In the genomic region with DNA sequence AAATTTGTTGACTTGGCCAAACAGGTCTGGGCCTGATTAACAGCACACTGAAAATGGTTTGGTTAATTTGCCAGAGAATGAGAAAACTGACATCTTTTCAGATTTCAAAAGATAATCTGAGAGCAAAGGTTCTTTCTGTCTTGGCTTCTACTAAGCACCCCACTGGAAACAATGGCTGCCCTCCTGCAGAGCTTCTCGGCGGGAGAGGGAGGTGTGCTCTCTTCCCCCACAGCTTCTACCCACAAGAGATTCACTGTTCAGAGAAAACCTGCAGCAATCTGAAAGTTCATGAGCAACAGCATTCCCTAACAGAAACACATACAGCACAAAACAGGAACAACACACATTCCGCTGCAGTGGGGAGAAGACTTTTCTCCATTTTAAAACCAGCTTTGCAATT, we compare ENCODE assay signal across 24 cellular contexts.
"Had no signal": no experiment of that assay in that cellular context is flagged by ENCODE, and none has a peak within 500 bp of the region (broad histone marks: within the 10 kb centered on the region; RNA-seq: fewer than 3 reads in every experiment).

No MANE protein-coding gene starts in this region.

- H3K4me3 ChIP-seq: left ventricle myocardium inferior, lower lobe of right lung, psoas muscle, spleen, testis, tibial nerve, upper lobe of right lung, vagina had no signal

- H3K9ac ChIP-seq: parathyroid adenoma had no signal

- ATAC-seq: foreskin keratinocyte; left cardiac atrium; lower lobe of right lung; psoas muscle; sciatic nerve; stimulated activated naive B cell treated with anti-CD40 and anti-IgM and Interleukin-4, amounts not matched to agents 10 μg/mL and 1 μg/mL and 100 μg/mL, for 72 hours; stimulated activated naive CD8-positive, alpha-beta T cell treated with anti-CD3 and anti-CD28 coated beads, Interleukin-15, amount 100 ng/mL, for 72 hours; upper lobe of right lung had no signal

- H3K36me3 ChIP-seq: left ventricle myocardium inferior, lower lobe of right lung, spleen, tibial nerve, upper lobe of right lung, vagina had no signal

- H3K27ac ChIP-seq: foreskin keratinocyte, left ventricle myocardium inferior, lower lobe of right lung, parathyroid adenoma, psoas muscle, spleen, testis, tibial nerve, upper lobe of right lung, vagina had no signal

- H3K27me3 ChIP-seq: foreskin keratinocyte, testis, tibial nerve, upper lobe of right lung, vagina had no signal

- DNase-seq: effector CD4-positive, alpha-beta T cell; endodermal cell; erythroblast; foreskin keratinocyte; kidney; left cardiac atrium; left ventricle myocardium inferior; lower lobe of right lung; midbrain; naive B cell; occipital lobe; psoas muscle; spleen; stimulated activated CD4-positive, alpha-beta T cell treated with anti-CD3 and anti-CD28 coated beads, Interleukin-15, amount 100 ng/mL, for 24 hours; stimulated activated CD4-positive, alpha-beta T cell treated with anti-CD3 and anti-CD28 coated beads, Interleukin-1b, Interleukin-23, amount 100 ng/mL, for 48 hours; stimulated activated CD4-positive, alpha-beta T cell treated with anti-CD3 and anti-CD28 coated beads, Interleukin-4, amount 100 ng/mL, for 24 hours; stimulated activated naive B cell treated with anti-CD40 and anti-IgM and Interleukin-4, amounts not matched to agents 10 μg/mL and 1 μg/mL and 100 μg/mL, for 72 hours; stimulated activated naive CD8-positive, alpha-beta T cell treated with anti-CD3 and anti-CD28 coated beads, Interleukin-15, amount 100 ng/mL, for 72 hours; testis; upper lobe of right lung had no signal

- H3K9me3 ChIP-seq: left ventricle myocardium inferior, lower lobe of right lung, psoas muscle, spleen, testis, tibial nerve, upper lobe of right lung, vagina had no signal

- H3K4me1 ChIP-seq: left ventricle myocardium inferior, lower lobe of right lung, parathyroid adenoma, psoas muscle, spleen, testis, tibial nerve, upper lobe of right lung, vagina had no signal
